1 cellular context compared by ENCODE assay signal in the genomic region with DNA sequence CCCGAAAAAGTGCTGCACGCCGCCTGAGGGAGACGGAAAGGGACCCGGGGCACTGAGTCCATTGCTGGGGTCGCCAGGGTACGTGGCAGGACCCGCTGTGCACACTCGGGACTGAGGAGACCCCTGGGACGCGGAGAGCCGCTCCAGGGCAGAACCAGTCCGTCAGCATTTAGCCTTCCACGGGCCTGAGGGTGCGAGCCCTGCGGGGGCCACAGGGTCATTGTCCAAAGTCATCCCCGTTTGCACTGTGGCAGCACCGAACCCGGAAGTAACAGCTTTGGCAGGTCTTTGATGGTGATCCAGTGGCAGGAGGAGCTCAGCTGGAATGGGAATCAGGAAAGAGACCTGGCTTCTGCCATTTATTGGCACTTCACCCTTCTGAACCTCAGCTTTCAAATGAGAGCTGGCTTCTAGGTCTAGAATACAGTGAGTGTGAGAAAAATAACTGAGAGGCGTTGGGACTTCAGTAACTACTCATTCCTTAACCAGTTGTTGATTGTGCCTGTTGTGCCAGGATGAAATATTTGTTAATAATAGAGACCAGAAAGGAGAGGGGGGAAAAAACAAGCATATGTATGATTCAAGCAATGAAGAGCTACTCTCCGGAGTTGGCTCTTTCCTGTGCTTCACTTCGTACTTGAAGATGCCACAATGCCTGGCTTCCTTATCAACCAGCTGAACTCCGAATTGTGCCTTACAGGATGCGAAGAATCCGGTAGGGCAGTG.
TF ChIP-seq lines count a peak whose summit lies in the region.

No MANE protein-coding gene starts in this region.

TF ChIP-seq in HEK293, 187 proteins besides CTCF, POLR2A, EP300 and RAD21 (continued from another document):
- TF ChIP-seq, protein P1, sequence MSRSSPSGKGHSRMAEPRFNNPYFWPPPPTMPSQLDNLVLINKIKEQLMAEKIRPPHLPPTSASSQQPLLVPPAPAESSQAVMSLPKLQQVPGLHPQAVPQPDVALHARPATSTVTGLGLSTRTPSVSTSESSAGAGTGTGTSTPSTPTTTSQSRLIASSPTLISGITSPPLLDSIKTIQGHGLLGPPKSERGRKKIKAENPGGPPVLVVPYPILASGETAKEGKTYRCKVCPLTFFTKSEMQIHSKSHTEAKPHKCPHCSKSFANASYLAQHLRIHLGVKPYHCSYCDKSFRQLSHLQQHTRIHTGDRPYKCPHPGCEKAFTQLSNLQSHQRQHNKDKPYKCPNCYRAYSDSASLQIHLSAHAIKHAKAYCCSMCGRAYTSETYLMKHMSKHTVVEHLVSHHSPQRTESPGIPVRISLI (tag by site-specific recombination; IDR thresholded peaks at IDR 0.05): no peak
